ENCODE assay signal across 8 cellular contexts in the genomic region with DNA sequence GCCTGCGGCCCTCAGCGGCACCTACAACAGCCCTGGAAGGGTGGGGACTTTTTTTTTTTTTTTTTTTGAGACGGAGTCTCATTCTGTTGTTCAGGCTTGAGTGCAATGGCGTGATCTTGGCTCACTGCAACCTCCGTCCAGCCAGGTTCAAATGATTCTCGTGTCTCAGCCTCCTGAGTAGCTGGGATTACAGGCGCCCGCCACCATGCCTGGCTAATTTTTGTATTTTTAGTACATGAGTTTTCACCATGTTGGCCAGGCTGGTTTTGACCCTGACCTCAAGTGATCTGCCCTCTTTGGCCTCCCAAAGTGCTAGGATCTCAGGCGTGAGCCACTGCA. TPM values are rescaled to one million over a fixed set of nuclear protein-coding genes. Genes with fewer than 3 reads are reported as not detected.
DNase-seq lines count a peak whose midpoint lies in the region; ATAC-seq and TF ChIP-seq lines count a peak whose summit lies in the region.
"Not testable (repeated sequence)": the region's sequence is repeated elsewhere in the genome, so short reads cannot be mapped to it uniquely, and the experiment has no call there.

No MANE protein-coding gene starts in this region.

- H3K27me3 Mint-ChIP-seq in CD14-positive monocyte (ENCODE audit: low read depth in 3 of 3); WTC11 (ENCODE audit: low read depth); osteocyte (ENCODE audit: unreplicated experiment): not testable (repeated sequence)

- not testable (repeated sequence) for H3K27ac ChIP-seq in IMR-90 (ENCODE audit: insufficient read depth, low read length); Panc1 (ENCODE audit: low read length); colonic mucosa
- peak overlapping the region; percentile 53 for H3K27ac ChIP-seq in lower lobe of right lung
- peak overlapping the region; percentile 53 for H3K27ac ChIP-seq in vagina

- not testable (repeated sequence) for H3K9me3 Mint-ChIP-seq in CD14-positive monocyte; WTC11; osteocyte (ENCODE audit: unreplicated experiment)

- not testable (repeated sequence) for H3K4me2 ChIP-seq in IMR-90 (ENCODE audit: low read depth, low read length)

- not testable (repeated sequence) for H4K20me1 ChIP-seq in IMR-90 (ENCODE audit: insufficient read depth, low read length)

- H3K23ac ChIP-seq in IMR-90 (ENCODE audit: low read depth, low read length): not testable (repeated sequence)

- POLR2A ChIA-PET in IMR-90 (lab: Charles Lee; ENCODE audit: unreplicated experiment): not testable (repeated sequence)
- POLR2A ChIA-PET in Panc1 (lab: Charles Lee) (interaction anchor here (0.7 to 0.8 kb wide), 3 partner anchors 107 to 419 kb away, joined by 12 to 14 read pairs (median 13); no protein-coding TSS in a partner anchor), WTC11 (lab: Charles Lee) (interaction anchor here (0.7 to 1.2 kb wide), 7 partner anchors 12 to 419 kb away, joined by 3 to 9 read pairs (median 3); partner anchors contain the start of genes CDK9, FPGS, LRSAM1 and RPL12)

- 100% methylated on average over 4 of the region's 9 CpGs; no CpG with 5 or more reads in 1 of the 2 experiments for WGBS in IMR-90 (ENCODE audit: extremely low coverage in 2 of 2, insufficient read length in 1 of 2), 2 experiments

- not testable (repeated sequence) for H4K5ac ChIP-seq in IMR-90 (ENCODE audit: low read depth, low read length)

- not testable (repeated sequence) for H2AK5ac ChIP-seq in IMR-90 (ENCODE audit: low read depth, low read length)

- not testable (repeated sequence) for H2BK120ac ChIP-seq in IMR-90 (ENCODE audit: low read depth, low read length)

- TF ChIP-seq CTCF in CD14-positive monocyte (IDR thresholded peaks at IDR 0.05) (peak; percentile 65), WTC11 (IDR thresholded peaks at IDR 0.05) (peak; percentile 4; the same call in 1 of the 2 replicates), colonic mucosa (IDR thresholded peaks at IDR 0.05) (peak; percentile 42), lower lobe of right lung (IDR thresholded peaks at IDR 0.05) (peak; percentile 37), osteocyte (IDR thresholded peaks at IDR 0.05) (peak; percentile 21)
- TF ChIP-seq CTCF in IMR-90 (conservative IDR thresholded peaks at IDR 0.05; ENCODE audit: low read depth, low read length); Panc1 (IDR thresholded peaks at IDR 0.05); vagina (IDR thresholded peaks at IDR 0.05): not testable (repeated sequence)

- not testable (repeated sequence) for H4K8ac ChIP-seq in IMR-90 (ENCODE audit: low read depth in 2 of 2, low read length in 2 of 2)

- not testable (repeated sequence) for H2AFZ ChIP-seq in IMR-90 (replicated peaks; ENCODE audit: low read length, poor library complexity)

- dilution Hi-C loops in IMR-90 (cut with HindIII; ENCODE audit: low sequenced_read_pairs, unreplicated experiment): not testable (repeated sequence)

- not testable (repeated sequence) for H3K4me3 ChIP-seq in IMR-90 (ENCODE audit: insufficient read depth, low read depth, low read length); Panc1 (ENCODE audit: low read depth in 2 of 2, low read length in 2 of 2); colonic mucosa; lower lobe of right lung; vagina

- not testable (repeated sequence) for DNase-seq in CD14-positive monocyte (ENCODE audit: low spot score); IMR-90; Panc1 (ENCODE audit: low read depth, low spot score); WTC11 (ENCODE audit: low spot score); colonic mucosa; lower lobe of right lung; osteocyte (ENCODE audit: extremely low spot score, unreplicated experiment); vagina (ENCODE audit: extremely low spot score in 2 of 2)

- not testable (repeated sequence) for H2BK15ac ChIP-seq in IMR-90 (ENCODE audit: low read depth, low read length)

- not testable (repeated sequence) for H3K36me3 Mint-ChIP-seq in CD14-positive monocyte, WTC11
- peaks cover 21% of the 10 kb centered on the region for H3K36me3 Mint-ChIP-seq in osteocyte (ENCODE audit: unreplicated experiment)

- in situ Hi-C loops in IMR-90 (cut with MboI; ENCODE audit: low sequenced_read_pairs); Panc1 (cut with HindIII; ENCODE audit: low pct_unique_long_range_greater_than_20kb, low sequenced_read_pairs): not testable (repeated sequence)

- H3K79me1 ChIP-seq in IMR-90 (ENCODE audit: low read depth in 1 of 2, low read length in 2 of 2): not testable (repeated sequence)

- TF ChIP-seq RAD21 in IMR-90 (IDR thresholded peaks at IDR 0.05; ENCODE audit: low read length): not testable (repeated sequence)

- not testable (repeated sequence) for H2BK5ac ChIP-seq in IMR-90 (ENCODE audit: low read depth, low read length, poor library complexity, severe bottlenecking)

- peak overlapping the region; percentile 31 for H2AK9ac ChIP-seq in IMR-90 (replicated peaks; ENCODE audit: low read depth, low read length, poor library complexity)

- CTCF ChIA-PET in IMR-90 (lab: Yijun Ruan, JAX): interaction anchor here (0.7 to 1.6 kb wide), 8 partner anchors 14 to 136 kb away, joined by 3 to 8 read pairs (median 4); partner anchors contain the start of gene TOR2A
- CTCF ChIA-PET in Panc1 (lab: Charles Lee): interaction anchor here (0.5 to 1.8 kb wide), 6 partner anchors 15 to 337 kb away, joined by 3 to 14 read pairs (median 6); partner anchors contain the start of gene TOR2A
- CTCF ChIA-PET in WTC11 (lab: Charles Lee): interaction anchor here (0.6 to 4.2 kb wide), 73 partner anchors 8 to 1577 kb away, joined by 3 to 115 read pairs (median 6); partner anchors contain the start of genes AK1, CDK9, CFAP157 and ENG

- not testable (repeated sequence) for H3K9me3 ChIP-seq in IMR-90 (ENCODE audit: control insufficient read depth, insufficient read depth, low read length); Panc1 (ENCODE audit: control insufficient read depth, insufficient read depth, low read depth, low read length); colonic mucosa; lower lobe of right lung; vagina

- not testable (repeated sequence) for ATAC-seq in IMR-90 (ENCODE audit: low read depth); WTC11; lower lobe of right lung
- 0 out of 2 replicates have a peak, but pooled peaks have one; percentile 5 for ATAC-seq in Panc1

- not testable (repeated sequence) for H3K4me1 ChIP-seq in IMR-90 (ENCODE audit: control insufficient read depth, insufficient read depth, low read length)
- H3K4me1 ChIP-seq in Panc1 (ENCODE audit: control insufficient read depth, insufficient read depth, low read length): peaks cover 13% of the 10 kb centered on the region; the same call in 1 of the 2 replicates
- peaks cover 12% of the 10 kb centered on the region for H3K4me1 ChIP-seq in colonic mucosa
- peaks cover 56% of the 10 kb centered on the region for H3K4me1 ChIP-seq in lower lobe of right lung
- peaks cover 27% of the 10 kb centered on the region for H3K4me1 ChIP-seq in vagina

- not testable (repeated sequence) for H3K14ac ChIP-seq in IMR-90 (replicated peaks; ENCODE audit: low read depth, low read length)

- peaks cover 33% of the 10 kb centered on the region for H3K36me3 ChIP-seq in IMR-90 (ENCODE audit: control insufficient read depth, insufficient read depth, low read length)
- H3K36me3 ChIP-seq in Panc1 (ENCODE audit: control insufficient read depth, insufficient read depth, low read length); colonic mucosa: not testable (repeated sequence)
- H3K36me3 ChIP-seq in lower lobe of right lung: peaks cover 46% of the 10 kb centered on the region
- H3K36me3 ChIP-seq in vagina: peaks cover 0 to 23% of the 10 kb centered on the region in 2 donors

- not testable (repeated sequence) for H3K9me1 ChIP-seq in IMR-90 (ENCODE audit: insufficient read depth, low read length)

- H3K4me1 Mint-ChIP-seq in CD14-positive monocyte (peaks cover 15% of the 10 kb centered on the region), WTC11 (peaks cover 10% of the 10 kb centered on the region)
- H3K4me1 Mint-ChIP-seq in osteocyte (ENCODE audit: unreplicated experiment): not testable (repeated sequence)

- not testable (repeated sequence) for H4K91ac ChIP-seq in IMR-90 (ENCODE audit: insufficient read depth, low read depth, low read length)

- H3K4me3 Mint-ChIP-seq in CD14-positive monocyte; WTC11; osteocyte (ENCODE audit: unreplicated experiment): not testable (repeated sequence)

- not testable (repeated sequence) for BruUV-seq in IMR-90 (replicated peaks; lab: Mats Ljungman, UMichigan); Panc1 (replicated peaks; lab: Mats Ljungman, UMichigan)

- H3K56ac ChIP-seq in IMR-90 (ENCODE audit: extremely low read depth, insufficient read depth, low read length): not testable (repeated sequence)

- not testable (repeated sequence) for H2BK20ac ChIP-seq in IMR-90 (ENCODE audit: low read depth, low read length)

- H3K9ac ChIP-seq in IMR-90 (ENCODE audit: low read depth, low read length); colonic mucosa (ENCODE audit: low read depth in 2 of 2, low read length in 2 of 2): not testable (repeated sequence)

- not testable (repeated sequence) for H3K18ac ChIP-seq in IMR-90 (ENCODE audit: low read depth, low read length)

- TF ChIP-seq POLR2A in IMR-90 (IDR thresholded peaks at IDR 0.05; ENCODE audit: low read depth, low read length); vagina (IDR thresholded peaks at IDR 0.05): not testable (repeated sequence)

- peak overlapping the region in 1 of 7 donors; percentile 59 for H3K27ac Mint-ChIP-seq in CD14-positive monocyte
- H3K27ac Mint-ChIP-seq in WTC11; osteocyte (ENCODE audit: unreplicated experiment): not testable (repeated sequence)

- H3K4ac ChIP-seq in IMR-90 (ENCODE audit: low read depth, low read length): not testable (repeated sequence)

- not testable (repeated sequence) for H3K27me3 ChIP-seq in IMR-90 (ENCODE audit: control insufficient read depth, insufficient read depth, low read length); Panc1 (ENCODE audit: control insufficient read depth, insufficient read depth, low read length); colonic mucosa; lower lobe of right lung (ENCODE audit: low read depth); vagina

- intact Hi-C loops in CD14-positive monocyte (cut with micrococcal nuclease) (loop anchor here in 1 of 2 donors (1.0 to 10.0 kb wide), 3 partner anchors 83 to 365 kb away; no protein-coding TSS in a partner anchor), IMR-90 (cut with micrococcal nuclease) (loop anchor here (1.0 to 2.0 kb wide), 2 partner anchors 84 to 135 kb away; partner anchors contain the start of genes CDK9 and TOR2A), Panc1 (cut with micrococcal nuclease; ENCODE audit: unreplicated experiment) (loop anchor here (10.0 kb wide), 1 partner anchor 65 kb away; the partner anchor contains the start of gene FPGS), colonic mucosa (cut with DNase I) (loop anchor here (2.0 to 10.0 kb wide), 2 partner anchors 47 to 65 kb away; partner anchors contain the start of genes FPGS and ST6GALNAC4), vagina (cut with DNase I) (loop anchor here (5.0 kb wide), 1 partner anchor 133 kb away; the partner anchor contains the start of gene TOR2A)
- intact Hi-C loops in lower lobe of right lung (cut with DNase I): not testable (repeated sequence)

RNA-seq across cellular contexts. Expression of gene AK1, which starts 7.4 kb away (rescaled TPM):
- polyA plus RNA-seq in CD14-positive monocyte: not detected
- total RNA-seq in IMR-90 (2012; rRNA removed): 44.8 and 51.4 TPM in 2 replicates
- polyA plus RNA-seq in IMR-90 (2012; rRNA removed): 119 and 126 TPM in 2 replicates
- polyA plus RNA-seq in IMR-90 (2012; cell fraction: cytosol; rRNA removed): 146 and 387 TPM in 2 replicates
- 158 and 207 TPM in 2 replicates for polyA plus RNA-seq in IMR-90 (2012; cell fraction: nucleus; rRNA removed; ENCODE audit: low replicate concordance)
- 62.1 TPM for total RNA-seq in Panc1 (2021; ENCODE audit: unreplicated experiment)
- polyA plus RNA-seq in Panc1 (2012; ENCODE audit: insufficient read length): 89.8 TPM
- 27.5 to 34.9 TPM (median 34.4 TPM) in 3 replicates for total RNA-seq in WTC11 (2021)
- 100 to 1,000 TPM; 159 to 166 TPM for total RNA-seq in colonic mucosa
- total RNA-seq in lower lobe of right lung: 185 TPM
- total RNA-seq in osteocyte: 57.6 and 65.8 TPM in 2 replicates
- total RNA-seq in vagina: 33.4 TPM

RNA-seq across cellular contexts. Expression of gene ENG, which starts 15.7 kb away (rescaled TPM):
- 10 to 100 TPM; 15.7 to 26.0 TPM for polyA plus RNA-seq in CD14-positive monocyte
- 3.6 and 4.2 TPM in 2 replicates for total RNA-seq in IMR-90 (2012; rRNA removed)
- 73.9 and 83.3 TPM in 2 replicates for polyA plus RNA-seq in IMR-90 (2012; rRNA removed)
- polyA plus RNA-seq in IMR-90 (2012; cell fraction: cytosol; rRNA removed): 39.1 and 101 TPM in 2 replicates
- 36.4 and 102 TPM in 2 replicates for polyA plus RNA-seq in IMR-90 (2012; cell fraction: nucleus; rRNA removed; ENCODE audit: low replicate concordance)
- 25.1 TPM for total RNA-seq in Panc1 (2021; ENCODE audit: unreplicated experiment)
- polyA plus RNA-seq in Panc1 (2012; ENCODE audit: insufficient read length): 41.4 TPM
- 3.7 to 4.4 TPM (median 4.2 TPM) in 3 replicates for total RNA-seq in WTC11 (2021)
- total RNA-seq in colonic mucosa: 10 to 100 TPM; 15.4 to 34.5 TPM
- 323 TPM for total RNA-seq in lower lobe of right lung
- total RNA-seq in osteocyte: 140 and 143 TPM in 2 replicates
- 130 TPM for total RNA-seq in vagina

RNA-seq across cellular contexts. Expression of gene ST6GALNAC6, which starts 29.3 kb away (rescaled TPM):
- polyA plus RNA-seq in CD14-positive monocyte (10 to 100 TPM in 1 of 2 donors, 1 to 10 TPM in 1; 8.2 to 12.0 TPM), IMR-90 (2012; rRNA removed) (47.6 and 48.6 TPM in 2 replicates)
- total RNA-seq in IMR-90 (2012; rRNA removed) (35.3 and 35.7 TPM in 2 replicates), Panc1 (2021; ENCODE audit: unreplicated experiment) (50.2 TPM), WTC11 (2021) (45.1 to 47.5 TPM (median 45.3 TPM) in 3 replicates), colonic mucosa (100 to 1,000 TPM; 251 to 279 TPM), lower lobe of right lung (82.0 TPM), osteocyte (73.4 and 77.0 TPM in 2 replicates), vagina (108 TPM)
- polyA plus RNA-seq in IMR-90 (2012; cell fraction: cytosol; rRNA removed): 41.6 and 60.0 TPM in 2 replicates
- polyA plus RNA-seq in IMR-90 (2012; cell fraction: nucleus; rRNA removed; ENCODE audit: low replicate concordance): 105 and 190 TPM in 2 replicates
- polyA plus RNA-seq in Panc1 (2012; ENCODE audit: insufficient read length): 98.1 TPM

RNA-seq across cellular contexts. Expression of gene ST6GALNAC4, which starts 46.7 kb away (rescaled TPM):
- 10 to 100 TPM in 1 of 2 donors, 1 to 10 TPM in 1; 8.9 to 10.3 TPM for polyA plus RNA-seq in CD14-positive monocyte
- 11.9 and 12.5 TPM in 2 replicates for total RNA-seq in IMR-90 (2012; rRNA removed)
- 32.9 and 42.2 TPM in 2 replicates for polyA plus RNA-seq in IMR-90 (2012; rRNA removed)
- polyA plus RNA-seq in IMR-90 (2012; cell fraction: cytosol; rRNA removed): 18.6 and 48.3 TPM in 2 replicates
- polyA plus RNA-seq in IMR-90 (2012; cell fraction: nucleus; rRNA removed; ENCODE audit: low replicate concordance): 25.4 and 59.2 TPM in 2 replicates
- 38.0 TPM for total RNA-seq in Panc1 (2021; ENCODE audit: unreplicated experiment)
- 69.5 TPM for polyA plus RNA-seq in Panc1 (2012; ENCODE audit: insufficient read length)
- 25.1 to 25.7 TPM (median 25.4 TPM) in 3 replicates for total RNA-seq in WTC11 (2021)
- 10 to 100 TPM; 25.4 to 66.5 TPM for total RNA-seq in colonic mucosa
- total RNA-seq in lower lobe of right lung: 45.6 TPM
- total RNA-seq in osteocyte: 21.4 and 25.1 TPM in 2 replicates
- 33.1 TPM for total RNA-seq in vagina
